Comparison of ENCODE assay signal across 8 cellular contexts in genomic region chr12:121888083-121888477, GRCh38. TPM values are rescaled to one million over a fixed set of nuclear protein-coding genes. Genes with fewer than 3 reads are reported as not detected.
DNase-seq lines count a peak whose midpoint lies in the region; ATAC-seq and TF ChIP-seq lines count a peak whose summit lies in the region.

No MANE protein-coding gene starts in this region.

- H3K4me3 ChIP-seq in AG10803 (ENCODE audit: low read length), result peak overlapping the region; percentile 97
- peak overlapping the region; percentile 78 for H3K4me3 ChIP-seq in LNCaP clone FGC (ENCODE audit: low read depth, low read length)
- H3K4me3 ChIP-seq in coronary artery, result peak overlapping the region; percentile 81

- TF ChIP-seq CTCF in AG10803 (conservative IDR thresholded peaks at IDR 0.05; ENCODE audit: low read length) (no peak), LNCaP clone FGC (IDR thresholded peaks at IDR 0.05; ENCODE audit: control insufficient read depth, extremely low read depth, insufficient read depth) (no peak), coronary artery (IDR thresholded peaks at IDR 0.05) (no peak), natural killer cell (IDR thresholded peaks at IDR 0.05) (no peak)

- H3K27ac Mint-ChIP-seq in natural killer cell, result peak overlapping the region; percentile 99

- peaks cover 21 to 27% of the 10 kb centered on the region in 2 donors for H3K4me1 Mint-ChIP-seq in natural killer cell

- H3K27me3 Mint-ChIP-seq in natural killer cell (ENCODE audit: low read depth in 2 of 2), result no peaks in the 10 kb centered on the region

- no peaks in the 10 kb centered on the region for H3K36me3 Mint-ChIP-seq in natural killer cell

- DNase-seq in AG10803 (ENCODE audit: low read depth) (no peak), LNCaP clone FGC (ENCODE audit: low read depth) (no peak), coronary artery (ENCODE audit: low spot score) (no peak), natural killer cell (no peak), UCSD-AML1 (lab: John Stamatoyannopoulos, UW; ENCODE audit: unreplicated experiment) (no peak), NCI-H1694 (lab: John Stamatoyannopoulos, UW) (no peak)

- no peaks in the 10 kb centered on the region for H3K9me3 Mint-ChIP-seq in natural killer cell

- peak overlapping the region; percentile 100 for H3K4me3 Mint-ChIP-seq in natural killer cell

- peak overlapping the region in 1 of 2 donors; percentile 90 for H3K27ac ChIP-seq in coronary artery

- ATAC-seq in natural killer cell (no peak), GM18511 (IDR thresholded peaks at IDR 0.05; ENCODE audit: unreplicated experiment) (no peak), GM18870 (IDR thresholded peaks at IDR 0.05; ENCODE audit: unreplicated experiment) (no peak)

- intact Hi-C loops in natural killer cell (cut with micrococcal nuclease), result loop anchor here (1.0 to 2.0 kb wide), 4 partner anchors 30 to 93 kb away; partner anchors contain the start of gene CFAP251

RNA-seq across cellular contexts. Expression of gene PSMD9, which starts 0.5 kb away (rescaled TPM):
- total RNA-seq in natural killer cell, result 10 to 100 TPM; 32.0 to 47.6 (median 47.2) TPM

RNA-seq across cellular contexts. Expression of gene HPD, which starts 29.4 kb away (rescaled TPM):
- not detected for total RNA-seq in natural killer cell

RNA-seq across cellular contexts. Expression of gene CFAP251, which starts 30.3 kb away (rescaled TPM):
- total RNA-seq in natural killer cell, result under 1 TPM; 0.59 to 0.80 (median 0.59) TPM
